ENCODE assay signal across 2 cellular contexts in the genomic region with DNA sequence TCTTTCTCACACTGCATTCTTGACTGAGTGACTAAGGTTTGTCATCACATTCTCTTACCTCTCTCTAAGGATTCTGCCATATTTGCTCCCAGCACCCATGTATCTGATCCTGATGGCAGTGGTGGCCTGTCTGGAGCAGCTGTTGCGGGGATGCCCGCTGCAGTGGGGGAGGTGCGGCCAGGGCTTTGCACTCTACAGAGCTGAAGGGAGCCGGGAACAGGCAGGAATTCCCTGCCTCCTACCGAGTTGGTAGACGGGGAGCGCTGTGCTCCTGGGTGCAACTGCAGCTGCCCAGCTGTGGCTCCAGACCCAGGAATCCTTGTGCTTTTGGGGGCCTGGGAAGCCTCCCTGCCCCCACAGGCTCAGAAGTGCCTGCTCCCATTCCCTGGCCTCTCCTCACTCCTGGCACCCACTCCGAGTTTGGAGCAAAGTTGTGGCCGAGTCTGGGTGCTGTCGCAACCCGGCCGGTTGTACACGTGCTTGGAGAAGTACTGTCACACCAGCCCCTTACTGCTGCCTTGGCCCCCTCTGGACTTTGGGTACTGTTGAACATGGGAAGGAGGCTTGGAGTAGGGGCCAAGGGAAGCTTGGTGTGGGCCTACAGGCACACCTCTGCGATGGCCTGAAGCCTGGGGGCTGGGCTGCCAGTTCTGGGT.
TF ChIP-seq lines count a peak whose summit lies in the region.

No MANE protein-coding gene starts in this region.

TF ChIP-seq in HepG2, 621 proteins besides CTCF, POLR2A, EP300 and RAD21 (continued from another document):
- TF ChIP-seq ZNF235 (CRISPR knock-in tag; IDR thresholded peaks at IDR 0.05; ENCODE audit: borderline replicate concordance) (no peak), ZBTB25 (CRISPR knock-in tag; IDR thresholded peaks at IDR 0.05) (no peak), SIN3A (IDR thresholded peaks at IDR 0.05; ENCODE audit: borderline replicate concordance, low read depth, low read length) (no peak), ZNF703 (CRISPR knock-in tag; IDR thresholded peaks at IDR 0.05; ENCODE audit: borderline replicate concordance) (no peak), GLI4 (CRISPR knock-in tag; IDR thresholded peaks at IDR 0.05; ENCODE audit: borderline replicate concordance) (no peak), ZNF850 (CRISPR knock-in tag; conservative IDR thresholded peaks at IDR 0.05) (no peak), ZSCAN20 (CRISPR knock-in tag; IDR thresholded peaks at IDR 0.05; ENCODE audit: borderline replicate concordance) (no peak)

TF ChIP-seq in HEK293T, 16 proteins besides CTCF, POLR2A, EP300 and RAD21 (continued from another document):
- TF ChIP-seq FOXK2 (IDR thresholded peaks at IDR 0.05) (no peak), BHLHE40 (IDR thresholded peaks at IDR 0.05; ENCODE audit: borderline replicate concordance) (no peak), NFRKB (IDR thresholded peaks at IDR 0.05) (no peak), ARNT (IDR thresholded peaks at IDR 0.05) (no peak), HDGF (IDR thresholded peaks at IDR 0.05; ENCODE audit: borderline replicate concordance) (no peak), LEF1 (IDR thresholded peaks at IDR 0.05; ENCODE audit: borderline replicate concordance) (no peak), CTBP1 (IDR thresholded peaks at IDR 0.05; ENCODE audit: borderline replicate concordance) (no peak), ELF4 (IDR thresholded peaks at IDR 0.05) (no peak), FOXM1 (IDR thresholded peaks at IDR 0.05; ENCODE audit: borderline replicate concordance) (no peak), SUZ12 (IDR thresholded peaks at IDR 0.05) (no peak), FOXA1 (IDR thresholded peaks at IDR 0.05) (no peak), L3MBTL2 (conservative IDR thresholded peaks at IDR 0.05) (no peak), SP1 (IDR thresholded peaks at IDR 0.05) (no peak)
- TF ChIP-seq, protein P1, sequence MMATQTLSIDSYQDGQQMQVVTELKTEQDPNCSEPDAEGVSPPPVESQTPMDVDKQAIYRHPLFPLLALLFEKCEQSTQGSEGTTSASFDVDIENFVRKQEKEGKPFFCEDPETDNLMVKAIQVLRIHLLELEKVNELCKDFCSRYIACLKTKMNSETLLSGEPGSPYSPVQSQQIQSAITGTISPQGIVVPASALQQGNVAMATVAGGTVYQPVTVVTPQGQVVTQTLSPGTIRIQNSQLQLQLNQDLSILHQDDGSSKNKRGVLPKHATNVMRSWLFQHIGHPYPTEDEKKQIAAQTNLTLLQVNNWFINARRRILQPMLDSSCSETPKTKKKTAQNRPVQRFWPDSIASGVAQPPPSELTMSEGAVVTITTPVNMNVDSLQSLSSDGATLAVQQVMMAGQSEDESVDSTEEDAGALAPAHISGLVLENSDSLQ (IDR thresholded peaks at IDR 0.05) = no peak
